In the genomic region with DNA sequence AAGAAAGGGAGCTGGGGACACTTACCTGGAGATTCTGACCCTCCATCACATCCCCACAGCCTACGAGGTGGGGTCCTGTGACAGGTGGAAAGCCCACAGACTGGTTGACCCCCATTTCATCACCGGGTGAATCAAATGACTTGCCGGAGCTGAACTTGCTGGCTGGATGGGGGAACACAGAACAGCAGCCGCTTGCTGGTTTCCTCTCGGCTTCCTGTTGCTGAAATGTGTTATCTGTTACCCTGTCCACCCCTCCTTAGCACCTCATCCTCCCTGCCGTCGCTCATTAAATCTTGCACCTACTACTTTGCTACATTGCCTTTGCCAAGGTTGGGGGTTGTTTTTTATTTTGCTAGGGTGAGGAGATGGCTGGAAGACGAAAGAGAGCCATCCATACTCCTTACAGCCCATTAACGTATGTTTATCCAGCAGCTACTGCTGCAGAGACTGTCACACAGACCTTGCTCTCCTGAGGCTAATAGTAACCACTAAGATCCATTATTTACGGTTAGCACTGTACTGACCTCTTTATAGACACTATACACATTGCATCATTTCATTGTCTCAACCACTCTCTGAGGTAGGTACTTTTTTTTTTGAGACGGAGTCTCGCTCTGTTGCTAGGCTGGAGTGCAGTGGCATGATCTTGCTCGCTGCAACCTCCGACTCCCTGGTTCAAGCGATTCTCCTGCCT, we compare ENCODE assay signal across 10 cellular contexts. TPM values are rescaled to one million over a fixed set of nuclear protein-coding genes. Genes with fewer than 3 reads are reported as not detected.
DNase-seq lines count a peak whose midpoint lies in the region; ATAC-seq, FAIRE-seq and TF ChIP-seq lines count a peak whose summit lies in the region.
"Had no signal": no experiment of that assay in that cellular context is flagged by ENCODE, and none has a peak within 500 bp of the region (broad histone marks: within the 10 kb centered on the region; RNA-seq: fewer than 3 reads in every experiment).

No MANE protein-coding gene starts in this region.

- TF ChIP-seq EP300 in HepG2 (IDR thresholded peaks at IDR 0.05; ENCODE audit: low read depth in 2 of 2, low read length in 2 of 2), result no peak
- no peak for TF ChIP-seq EP300 in HepG2 (CRISPR knock-in tag; IDR thresholded peaks at IDR 0.05; ENCODE audit: borderline replicate concordance)

- no TSS peak for BruUV-seq in HepG2 (replicated peaks; lab: Mats Ljungman, UMichigan)

- H3K27me3 Mint-ChIP-seq in naive thymus-derived CD4-positive, alpha-beta T cell, result no peaks in the 10 kb centered on the region

- TF ChIP-seq CTCF in right lobe of liver (IDR thresholded peaks at IDR 0.05), result no peak
- no peak for TF ChIP-seq CTCF in HepG2 (CRISPR knock-in tag; IDR thresholded peaks at IDR 0.05)

- no peaks in the 10 kb centered on the region for H3K4me1 ChIP-seq in right lobe of liver
- H3K4me1 ChIP-seq in HepG2 (ENCODE audit: insufficient read depth, low read length), result no peaks in the 10 kb centered on the region
- peaks cover 36 to 37% of the 10 kb centered on the region in 2 donors for H3K4me1 ChIP-seq in naive thymus-derived CD4-positive, alpha-beta T cell (ENCODE audit: control insufficient read depth in 2 of 2, insufficient read depth in 2 of 2, low read length in 2 of 2)

- ATAC-seq in right lobe of liver, result peak; percentile 44 to 58 (median 48)
- no peak for ATAC-seq in HepG2
- ATAC-seq in naive thymus-derived CD4-positive, alpha-beta T cell, result peak; percentile 93
- ATAC-seq in GM19035 (IDR thresholded peaks at IDR 0.05; ENCODE audit: unreplicated experiment), result no peak
- no peak for ATAC-seq in HG03378 (IDR thresholded peaks at IDR 0.05; ENCODE audit: unreplicated experiment)

- peaks cover 42 to 89% (median 84%) of the 10 kb centered on the region in 7 donors for H3K4me1 Mint-ChIP-seq in naive thymus-derived CD4-positive, alpha-beta T cell

- H3K27ac ChIP-seq in right lobe of liver (no peak overlapping the region), HepG2 (ENCODE audit: extremely low read length, insufficient read depth, low read length) (no peak overlapping the region)
- peak overlapping the region; percentile 86 for H3K27ac ChIP-seq in naive thymus-derived CD4-positive, alpha-beta T cell (ENCODE audit: low read depth, low read length)

- H4K20me1 ChIP-seq in HepG2 (ENCODE audit: insufficient read depth, low read length), result no peaks in the 10 kb centered on the region

- H3K9me3 Mint-ChIP-seq in naive thymus-derived CD4-positive, alpha-beta T cell, result no peaks in the 10 kb centered on the region

- CTCF ChIA-PET in HepG2 (lab: Yijun Ruan, JAX; ENCODE audit: low intra/inter-chr PET ratio, low total read pairs), result no interaction called here
- CTCF ChIA-PET in naive thymus-derived CD4-positive, alpha-beta T cell (lab: Charles Lee), result interaction anchor here (0.7 to 5.0 kb wide), 4 partner anchors 23 to 168 kb away, joined by 3 to 38 read pairs (median 6); no protein-coding TSS in a partner anchor

- no peaks in the 10 kb centered on the region for H3K27me3 ChIP-seq in right lobe of liver
- H3K27me3 ChIP-seq in HepG2 (ENCODE audit: control insufficient read depth in 1 of 2, insufficient read depth in 2 of 2, low read length in 2 of 2), result no peaks in the 10 kb centered on the region
- no peaks in the 10 kb centered on the region for H3K27me3 ChIP-seq in naive thymus-derived CD4-positive, alpha-beta T cell (ENCODE audit: control insufficient read depth in 2 of 2, insufficient read depth in 2 of 2, low read length in 2 of 2)

- no peak overlapping the region for H2AFZ ChIP-seq in HepG2 (ENCODE audit: low read length)

- H3K27ac Mint-ChIP-seq in naive thymus-derived CD4-positive, alpha-beta T cell, result peak overlapping the region; percentile 81 to 94 (median 91)

- no peak overlapping the region for H3K4me3 ChIP-seq in right lobe of liver
- H3K4me3 ChIP-seq in HepG2 (replicated peaks in 1 of 3; ENCODE audit: insufficient read depth in 1 of 3, low read depth in 2 of 3, low read length in 3 of 3), result no peak overlapping the region
- peak overlapping the region; percentile 63 for H3K4me3 ChIP-seq in naive thymus-derived CD4-positive, alpha-beta T cell (ENCODE audit: low read length)

- no peak for FAIRE-seq in HepG2 (lab: Jason Lieb, UNC)
- FAIRE-seq: GM18507 had no signal

- H3K9ac ChIP-seq in HepG2 (ENCODE audit: insufficient read depth, low read depth, low read length), result no peak overlapping the region

- H3K4me2 ChIP-seq in HepG2 (ENCODE audit: low read depth, low read length), result no peak overlapping the region

- DNase-seq in right lobe of liver (no peak), HepG2 (ENCODE audit: low spot score) (no peak), DMS79 treated with DMSO at 0.1 percent for 48 hours (lab: John Stamatoyannopoulos, UW) (no peak), NCI-H69 (lab: John Stamatoyannopoulos, UW) (no peak)
- DNase-seq in activated effector memory CD4-positive, alpha-beta T cell treated with anti-CD3 and anti-CD28 coated beads, Interleukin-2, amount 50 U/mL, for 16 hours, result peak; percentile 78
- peak in 8 of 9 donors; percentile 31 to 59 (median 56) for DNase-seq in naive thymus-derived CD4-positive, alpha-beta T cell

- POLR2A ChIA-PET in HepG2 (lab: Yijun Ruan, JAX), result no interaction called here
- POLR2A ChIA-PET in naive thymus-derived CD4-positive, alpha-beta T cell (lab: Charles Lee), result interaction anchor here (0.7 to 12.3 kb wide), 13 partner anchors 8 to 171 kb away, joined by 3 to 173 read pairs (median 4); partner anchors contain the start of gene MTFR1L

- H3K4me3 Mint-ChIP-seq in naive thymus-derived CD4-positive, alpha-beta T cell, result peak overlapping the region; percentile 82 to 97 (median 90)

- in situ Hi-C loops in HepG2 (cut with HindIII; ENCODE audit: extremely low pct_ligation_motif_present, low pct_unique_long_range_greater_than_20kb), result loop anchor here (10.0 kb wide), 1 partner anchor 166 kb away; no protein-coding TSS in a partner anchor

- intact Hi-C loops in right lobe of liver (cut with DNase I) (no loop called here), HepG2 (cut with micrococcal nuclease; ENCODE audit: unreplicated experiment) (no loop called here)
- intact Hi-C loops in naive thymus-derived CD4-positive, alpha-beta T cell (cut with micrococcal nuclease), result loop anchor here (1.0 to 10.0 kb wide), 3 partner anchors 7 to 556 kb away; partner anchors contain the start of genes MACO1 (in 1 of the 2) and PAFAH2 (in 1 of the 2)

- TF ChIP-seq RAD21 in HepG2 (CRISPR knock-in tag; IDR thresholded peaks at IDR 0.05), result no peak

- no peak for TF ChIP-seq POLR2A in right lobe of liver (IDR thresholded peaks at IDR 0.05)
- no peak for TF ChIP-seq POLR2A in HepG2 (IDR thresholded peaks at IDR 0.05; ENCODE audit: insufficient read depth in 1 of 2, low read depth in 2 of 2, low read length in 2 of 2)

- 59% methylated on average over 11 of the region's 15 CpGs for WGBS in right lobe of liver (ENCODE audit: insufficient coverage, low coverage, low lambda C conversion rate, missing lambda C conversion rate)
- 91% methylated on average over 11 of the region's 15 CpGs for WGBS in HepG2 (ENCODE audit: low lambda C conversion rate)

- peaks cover 12 to 23% (median 18%) of the 10 kb centered on the region in 5 donors for H3K36me3 Mint-ChIP-seq in naive thymus-derived CD4-positive, alpha-beta T cell

- H3K36me3 ChIP-seq in right lobe of liver (peaks cover 0 to 27% (median 0%) of the 10 kb centered on the region in 4 donors), HepG2 (replicated peaks in 1 of 2; ENCODE audit: control insufficient read depth in 1 of 2, insufficient read depth in 2 of 2, low read length in 2 of 2) (peaks cover 10 to 15% of the 10 kb centered on the region in 2 experiments)
- no peaks in the 10 kb centered on the region for H3K36me3 ChIP-seq in naive thymus-derived CD4-positive, alpha-beta T cell (ENCODE audit: control insufficient read depth in 2 of 3, insufficient read depth in 3 of 3, low read length in 3 of 3)

- H3K9me3 ChIP-seq in right lobe of liver, result no peaks in the 10 kb centered on the region
- no peaks in the 10 kb centered on the region for H3K9me3 ChIP-seq in HepG2 (ENCODE audit: low read length)
- no peaks in the 10 kb centered on the region for H3K9me3 ChIP-seq in naive thymus-derived CD4-positive, alpha-beta T cell (ENCODE audit: control insufficient read depth in 2 of 3, low read length in 3 of 3)

- H3K79me2 ChIP-seq in HepG2 (ENCODE audit: insufficient read depth, low read length), result no peaks in the 10 kb centered on the region

RNA-seq across cellular contexts. Expression of gene PAFAH2, which starts 7.0 kb away (rescaled TPM):
- total RNA-seq in right lobe of liver (10 to 100 TPM; 13.2 to 25.2 (median 18.6) TPM), HepG2 (2016; rRNA removed; fragmentation: Illumina TruSeq; extraction: Trizol) (6.9 and 9.2 TPM in 2 replicates)
- 0.51 and 1.6 TPM in 2 replicates for total RNA-seq in HepG2 (2016; cell fraction: cytosol; rRNA removed; fragmentation: Illumina TruSeq; extraction: Trizol; ENCODE audit: low read depth)
- 6.5 and 8.8 TPM in 2 replicates for total RNA-seq in HepG2 (2016; cell fraction: insoluble cytoplasmic fraction; rRNA removed; fragmentation: Illumina TruSeq; extraction: Trizol)
- total RNA-seq in HepG2 (2016; cell fraction: membrane; rRNA removed; fragmentation: Illumina TruSeq; extraction: Trizol), result 2.7 TPM in 2 replicates
- total RNA-seq in HepG2 (2016; cell fraction: nucleus; rRNA removed; fragmentation: Illumina TruSeq; extraction: Trizol), result 5.0 and 6.9 TPM in 2 replicates
- polyA plus RNA-seq in HepG2 (2011; rRNA removed), result 9.3 and 9.4 TPM in 2 replicates
- 9.1 TPM in 2 replicates for polyA plus RNA-seq in HepG2 (2011; cell fraction: cytosol; rRNA removed)
- polyA plus RNA-seq in HepG2 (2011; cell fraction: nucleus; rRNA removed), result 5.1 and 5.6 TPM in 2 replicates
- polyA plus RNA-seq in HepG2 (2012), result 4.1 and 5.1 TPM in 2 replicates
- polyA plus RNA-seq in HepG2 (2016; cell fraction: cytosol; fragmentation: Illumina TruSeq; extraction: Trizol; ENCODE audit: low read depth), result 0.44 and 0.49 TPM in 2 replicates
- polyA plus RNA-seq in HepG2 (2016; cell fraction: insoluble cytoplasmic fraction; fragmentation: Illumina TruSeq; extraction: Trizol; ENCODE audit: low read depth), result 7.4 TPM in 2 replicates
- polyA plus RNA-seq in HepG2 (2016; cell fraction: membrane; fragmentation: Illumina TruSeq; extraction: Trizol; ENCODE audit: low read depth), result 1.3 and 1.4 TPM in 2 replicates
- 9.9 and 13.1 TPM in 2 replicates for polyA plus RNA-seq in HepG2 (2016; cell fraction: nucleus; fragmentation: Illumina TruSeq; extraction: Trizol; ENCODE audit: insufficient read depth, low read depth)
- polyA minus RNA-seq in HepG2 (2011; rRNA and poly(A)+ RNA removed; ENCODE audit: low replicate concordance), result 8.3 and 14.5 TPM in 2 replicates
- 3.8 and 5.6 TPM in 2 replicates for polyA minus RNA-seq in HepG2 (2011; cell fraction: cytosol; rRNA and poly(A)+ RNA removed)
- polyA minus RNA-seq in HepG2 (2011; cell fraction: nucleus; rRNA and poly(A)+ RNA removed), result 7.3 and 13.0 TPM in 2 replicates
- 10 to 100 TPM; 11.4 to 36.0 (median 12.7) TPM for total RNA-seq in naive thymus-derived CD4-positive, alpha-beta T cell
- 10 to 100 TPM; 19.5 to 23.7 TPM for polyA plus RNA-seq in naive thymus-derived CD4-positive, alpha-beta T cell

RNA-seq across cellular contexts. Expression of gene EXTL1, which starts 30.7 kb away (rescaled TPM):
- total RNA-seq in right lobe of liver (under 1 TPM in 2 of 6 experiments, not detected in 4; 0.06 to 0.19 TPM), HepG2 (2016; rRNA removed; fragmentation: Illumina TruSeq; extraction: Trizol) (0.28 and 0.35 TPM in 2 replicates)
- total RNA-seq in HepG2 (2016; cell fraction: cytosol; rRNA removed; fragmentation: Illumina TruSeq; extraction: Trizol; ENCODE audit: low read depth), result 0.09 and 0.20 TPM in 2 replicates
- total RNA-seq in HepG2 (2016; cell fraction: insoluble cytoplasmic fraction; rRNA removed; fragmentation: Illumina TruSeq; extraction: Trizol), result 0.19 and 0.52 TPM in 2 replicates
- 0.19 and 0.48 TPM in 2 replicates for total RNA-seq in HepG2 (2016; cell fraction: membrane; rRNA removed; fragmentation: Illumina TruSeq; extraction: Trizol)
- 0.69 and 0.78 TPM in 2 replicates for total RNA-seq in HepG2 (2016; cell fraction: nucleus; rRNA removed; fragmentation: Illumina TruSeq; extraction: Trizol)
- 1.0 and 1.5 TPM in 2 replicates for polyA plus RNA-seq in HepG2 (2011; rRNA removed)
- 0.60 and 0.75 TPM in 2 replicates for polyA plus RNA-seq in HepG2 (2011; cell fraction: cytosol; rRNA removed)
- polyA plus RNA-seq in HepG2 (2011; cell fraction: nucleus; rRNA removed), result 4.9 and 5.4 TPM in 2 replicates
- 0.87 and 1.2 TPM in 2 replicates for polyA plus RNA-seq in HepG2 (2012)
- polyA plus RNA-seq in HepG2 (2016; cell fraction: cytosol; fragmentation: Illumina TruSeq; extraction: Trizol; ENCODE audit: low read depth), result 0.07 and 0.11 TPM in 2 replicates
- polyA plus RNA-seq in HepG2 (2016; cell fraction: insoluble cytoplasmic fraction; fragmentation: Illumina TruSeq; extraction: Trizol; ENCODE audit: low read depth), result 0.26 and 0.27 TPM in 2 replicates
- polyA plus RNA-seq in HepG2 (2016; cell fraction: membrane; fragmentation: Illumina TruSeq; extraction: Trizol; ENCODE audit: low read depth), result 0.18 and 0.20 TPM in 2 replicates
- polyA plus RNA-seq in HepG2 (2016; cell fraction: nucleus; fragmentation: Illumina TruSeq; extraction: Trizol; ENCODE audit: insufficient read depth, low read depth), result 0.52 and 0.65 TPM in 2 replicates
- 0.12 and 2.8 TPM in 2 replicates for polyA minus RNA-seq in HepG2 (2011; rRNA and poly(A)+ RNA removed; ENCODE audit: low replicate concordance)
- polyA minus RNA-seq in HepG2 (2011; cell fraction: cytosol; rRNA and poly(A)+ RNA removed), result 0.20 and 0.53 TPM in 2 replicates
- 4.1 and 5.9 TPM in 2 replicates for polyA minus RNA-seq in HepG2 (2011; cell fraction: nucleus; rRNA and poly(A)+ RNA removed)
- total RNA-seq in naive thymus-derived CD4-positive, alpha-beta T cell, result under 1 TPM in 2 of 5 experiments, not detected in 3; 0.14 to 0.32 TPM
- polyA plus RNA-seq in naive thymus-derived CD4-positive, alpha-beta T cell, result not detected

RNA-seq across cellular contexts. Expression of gene SLC30A2, which starts 55.1 kb away (rescaled TPM):
- total RNA-seq in right lobe of liver (under 1 TPM in 5 of 6 experiments, not detected in 1; 0.07 to 0.31 (median 0.22) TPM), HepG2 (2016; rRNA removed; fragmentation: Illumina TruSeq; extraction: Trizol) (not detected in 2 replicates)
- not detected in 2 replicates for total RNA-seq in HepG2 (2016; cell fraction: cytosol; rRNA removed; fragmentation: Illumina TruSeq; extraction: Trizol; ENCODE audit: low read depth)
- 0.04 TPM in 1 of 2 replicates, not detected in the other for total RNA-seq in HepG2 (2016; cell fraction: insoluble cytoplasmic fraction; rRNA removed; fragmentation: Illumina TruSeq; extraction: Trizol)
- not detected in 2 replicates for total RNA-seq in HepG2 (2016; cell fraction: membrane; rRNA removed; fragmentation: Illumina TruSeq; extraction: Trizol)
- not detected in 2 replicates for total RNA-seq in HepG2 (2016; cell fraction: nucleus; rRNA removed; fragmentation: Illumina TruSeq; extraction: Trizol)
- polyA plus RNA-seq in HepG2 (2011; rRNA removed), result not detected in 2 replicates
- polyA plus RNA-seq in HepG2 (2011; cell fraction: cytosol; rRNA removed), result not detected in 2 replicates
- not detected in 2 replicates for polyA plus RNA-seq in HepG2 (2011; cell fraction: nucleus; rRNA removed)
- polyA plus RNA-seq in HepG2 (2012), result not detected in 2 replicates
- not detected in 2 replicates for polyA plus RNA-seq in HepG2 (2016; cell fraction: cytosol; fragmentation: Illumina TruSeq; extraction: Trizol; ENCODE audit: low read depth)
- not detected in 2 replicates for polyA plus RNA-seq in HepG2 (2016; cell fraction: insoluble cytoplasmic fraction; fragmentation: Illumina TruSeq; extraction: Trizol; ENCODE audit: low read depth)
- polyA plus RNA-seq in HepG2 (2016; cell fraction: membrane; fragmentation: Illumina TruSeq; extraction: Trizol; ENCODE audit: low read depth), result not detected in 2 replicates
- polyA plus RNA-seq in HepG2 (2016; cell fraction: nucleus; fragmentation: Illumina TruSeq; extraction: Trizol; ENCODE audit: insufficient read depth, low read depth), result not detected in 2 replicates
- 0.05 and 0.32 TPM in 2 replicates for polyA minus RNA-seq in HepG2 (2011; rRNA and poly(A)+ RNA removed; ENCODE audit: low replicate concordance)
- not detected in 2 replicates for polyA minus RNA-seq in HepG2 (2011; cell fraction: cytosol; rRNA and poly(A)+ RNA removed)
- polyA minus RNA-seq in HepG2 (2011; cell fraction: nucleus; rRNA and poly(A)+ RNA removed), result not detected in 2 replicates
- total RNA-seq in naive thymus-derived CD4-positive, alpha-beta T cell, result not detected
- not detected for polyA plus RNA-seq in naive thymus-derived CD4-positive, alpha-beta T cell
- polyA plus RNA-seq: AG04450 had no signal

Comparison
In these comparisons a context has a peak if more than half of its experiments do, and no peak if none do; other contexts are left out.
1. ATAC-seq: peak in right lobe of liver (4 of 4) and naive thymus-derived CD4-positive, alpha-beta T cell (single experiment); none in HepG2 (single experiment), GM19035 (single experiment) and HG03378 (single experiment).
2. DNase-seq: peak in activated effector memory CD4-positive, alpha-beta T cell treated with anti-CD3 and anti-CD28 coated beads, Interleukin-2, amount 50 U/mL, for 16 hours (single experiment) and naive thymus-derived CD4-positive, alpha-beta T cell (8 of 9); none in right lobe of liver (0 of 3), HepG2 (single experiment), DMS79 treated with DMSO at 0.1 percent for 48 hours (single experiment) and NCI-H69 (single experiment).
3. intact Hi-C loops: an anchor here in naive thymus-derived CD4-positive, alpha-beta T cell (1.0 to 10.0 kb wide); none called in right lobe of liver and HepG2.